ENCODE assay signal across 2 cellular contexts in the genomic region with DNA sequence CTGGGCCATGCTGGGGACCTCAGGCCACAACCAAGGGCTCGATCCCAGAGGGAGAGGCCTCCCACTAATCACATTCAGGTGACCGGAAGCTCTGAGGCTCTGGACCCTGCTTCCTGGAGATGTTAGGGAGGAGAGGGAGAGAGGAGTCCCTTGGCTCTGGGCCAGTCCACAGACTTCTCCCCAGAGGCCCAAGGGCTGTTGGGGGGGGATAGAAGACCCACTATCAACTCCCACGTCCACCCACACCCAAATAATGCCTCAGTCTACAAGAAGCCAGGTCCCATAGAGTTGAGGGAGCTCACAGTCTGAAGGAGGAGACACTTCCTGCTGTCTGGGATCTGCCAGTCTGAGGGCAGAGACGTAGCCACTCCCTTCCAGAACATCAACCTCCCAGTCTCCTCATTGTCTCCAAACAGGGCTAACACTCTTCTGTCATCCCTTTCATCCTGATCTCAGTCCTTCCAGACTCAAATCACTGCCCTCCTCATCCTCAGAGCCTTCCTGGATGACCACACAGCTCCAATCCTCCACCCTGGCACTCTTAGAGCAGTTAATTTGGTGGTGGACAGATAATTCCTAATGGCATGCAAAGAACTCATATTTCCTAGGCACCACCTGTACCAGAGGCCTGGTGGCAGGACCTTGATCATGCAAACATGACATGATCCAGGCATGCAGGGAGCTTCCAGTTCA.
TF ChIP-seq lines count a peak whose summit lies in the region.

No MANE protein-coding gene starts in this region.

TF ChIP-seq in IMR-90, 13 proteins besides CTCF, POLR2A, EP300 and RAD21:
- TF ChIP-seq MAFK (IDR thresholded peaks at IDR 0.05; ENCODE audit: low read depth, low read length): no peak
- TF ChIP-seq MXI1 (IDR thresholded peaks at IDR 0.05; ENCODE audit: borderline replicate concordance, low read depth, low read length): no peak
- no peak for TF ChIP-seq FOS (IDR thresholded peaks at IDR 0.05; ENCODE audit: low read depth, low read length)
- TF ChIP-seq, protein P1, sequence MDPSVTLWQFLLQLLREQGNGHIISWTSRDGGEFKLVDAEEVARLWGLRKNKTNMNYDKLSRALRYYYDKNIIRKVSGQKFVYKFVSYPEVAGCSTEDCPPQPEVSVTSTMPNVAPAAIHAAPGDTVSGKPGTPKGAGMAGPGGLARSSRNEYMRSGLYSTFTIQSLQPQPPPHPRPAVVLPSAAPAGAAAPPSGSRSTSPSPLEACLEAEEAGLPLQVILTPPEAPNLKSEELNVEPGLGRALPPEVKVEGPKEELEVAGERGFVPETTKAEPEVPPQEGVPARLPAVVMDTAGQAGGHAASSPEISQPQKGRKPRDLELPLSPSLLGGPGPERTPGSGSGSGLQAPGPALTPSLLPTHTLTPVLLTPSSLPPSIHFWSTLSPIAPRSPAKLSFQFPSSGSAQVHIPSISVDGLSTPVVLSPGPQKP (IDR thresholded peaks at IDR 0.05; ENCODE audit: borderline replicate concordance, low read depth, low read length): no peak
- TF ChIP-seq RFX5 (IDR thresholded peaks at IDR 0.05; ENCODE audit: low read depth, low read length): no peak
- TF ChIP-seq CHD1 (IDR thresholded peaks at IDR 0.05; ENCODE audit: low read depth, low read length): no peak
- TF ChIP-seq MAZ (IDR thresholded peaks at IDR 0.05; ENCODE audit: borderline replicate concordance, low read depth, low read length): no peak
- TF ChIP-seq BHLHE40 (IDR thresholded peaks at IDR 0.05; ENCODE audit: low read depth, low read length): no peak
- no peak for TF ChIP-seq RCOR1 (IDR thresholded peaks at IDR 0.05; ENCODE audit: insufficient replicate concordance, low read length)
- no peak for TF ChIP-seq SMC3 (IDR thresholded peaks at IDR 0.05; ENCODE audit: low read depth, low read length)
- TF ChIP-seq, protein P2, sequence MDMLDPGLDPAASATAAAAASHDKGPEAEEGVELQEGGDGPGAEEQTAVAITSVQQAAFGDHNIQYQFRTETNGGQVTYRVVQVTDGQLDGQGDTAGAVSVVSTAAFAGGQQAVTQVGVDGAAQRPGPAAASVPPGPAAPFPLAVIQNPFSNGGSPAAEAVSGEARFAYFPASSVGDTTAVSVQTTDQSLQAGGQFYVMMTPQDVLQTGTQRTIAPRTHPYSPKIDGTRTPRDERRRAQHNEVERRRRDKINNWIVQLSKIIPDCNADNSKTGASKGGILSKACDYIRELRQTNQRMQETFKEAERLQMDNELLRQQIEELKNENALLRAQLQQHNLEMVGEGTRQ (IDR thresholded peaks at IDR 0.05; ENCODE audit: low read depth, low read length): no peak
- TF ChIP-seq CEBPB (IDR thresholded peaks at IDR 0.05; ENCODE audit: low read depth, low read length): no peak
- no peak for TF ChIP-seq NFE2L2 (IDR thresholded peaks at IDR 0.05; ENCODE audit: low read depth, low read length)

TF ChIP-seq in liver, 16 proteins besides CTCF, POLR2A, EP300 and RAD21:
- TF ChIP-seq, protein P3, sequence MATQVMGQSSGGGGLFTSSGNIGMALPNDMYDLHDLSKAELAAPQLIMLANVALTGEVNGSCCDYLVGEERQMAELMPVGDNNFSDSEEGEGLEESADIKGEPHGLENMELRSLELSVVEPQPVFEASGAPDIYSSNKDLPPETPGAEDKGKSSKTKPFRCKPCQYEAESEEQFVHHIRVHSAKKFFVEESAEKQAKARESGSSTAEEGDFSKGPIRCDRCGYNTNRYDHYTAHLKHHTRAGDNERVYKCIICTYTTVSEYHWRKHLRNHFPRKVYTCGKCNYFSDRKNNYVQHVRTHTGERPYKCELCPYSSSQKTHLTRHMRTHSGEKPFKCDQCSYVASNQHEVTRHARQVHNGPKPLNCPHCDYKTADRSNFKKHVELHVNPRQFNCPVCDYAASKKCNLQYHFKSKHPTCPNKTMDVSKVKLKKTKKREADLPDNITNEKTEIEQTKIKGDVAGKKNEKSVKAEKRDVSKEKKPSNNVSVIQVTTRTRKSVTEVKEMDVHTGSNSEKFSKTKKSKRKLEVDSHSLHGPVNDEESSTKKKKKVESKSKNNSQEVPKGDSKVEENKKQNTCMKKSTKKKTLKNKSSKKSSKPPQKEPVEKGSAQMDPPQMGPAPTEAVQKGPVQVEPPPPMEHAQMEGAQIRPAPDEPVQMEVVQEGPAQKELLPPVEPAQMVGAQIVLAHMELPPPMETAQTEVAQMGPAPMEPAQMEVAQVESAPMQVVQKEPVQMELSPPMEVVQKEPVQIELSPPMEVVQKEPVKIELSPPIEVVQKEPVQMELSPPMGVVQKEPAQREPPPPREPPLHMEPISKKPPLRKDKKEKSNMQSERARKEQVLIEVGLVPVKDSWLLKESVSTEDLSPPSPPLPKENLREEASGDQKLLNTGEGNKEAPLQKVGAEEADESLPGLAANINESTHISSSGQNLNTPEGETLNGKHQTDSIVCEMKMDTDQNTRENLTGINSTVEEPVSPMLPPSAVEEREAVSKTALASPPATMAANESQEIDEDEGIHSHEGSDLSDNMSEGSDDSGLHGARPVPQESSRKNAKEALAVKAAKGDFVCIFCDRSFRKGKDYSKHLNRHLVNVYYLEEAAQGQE (IDR thresholded peaks at IDR 0.05): no peak
- TF ChIP-seq HNF4G (IDR thresholded peaks at IDR 0.05) (no peak), GABPA (IDR thresholded peaks at IDR 0.05 in 1 of 2, conservative IDR thresholded peaks at IDR 0.05 in 1 of 2) (no peak), HNF4A (conservative IDR thresholded peaks at IDR 0.05) (no peak), FOXA1 (IDR thresholded peaks at IDR 0.05) (no peak), RXRA (IDR thresholded peaks at IDR 0.05) (no peak), NR2F2 (IDR thresholded peaks at IDR 0.05) (no peak), EGR1 (IDR thresholded peaks at IDR 0.05; ENCODE audit: low read depth in 2 of 2) (no peak), FOXA2 (IDR thresholded peaks at IDR 0.05) (no peak), JUND (IDR thresholded peaks at IDR 0.05) (no peak), YY1 (IDR thresholded peaks at IDR 0.05) (no peak), TAF1 (conservative IDR thresholded peaks at IDR 0.05) (no peak), SP1 (IDR thresholded peaks at IDR 0.05) (no peak)
- TF ChIP-seq, protein P4, sequence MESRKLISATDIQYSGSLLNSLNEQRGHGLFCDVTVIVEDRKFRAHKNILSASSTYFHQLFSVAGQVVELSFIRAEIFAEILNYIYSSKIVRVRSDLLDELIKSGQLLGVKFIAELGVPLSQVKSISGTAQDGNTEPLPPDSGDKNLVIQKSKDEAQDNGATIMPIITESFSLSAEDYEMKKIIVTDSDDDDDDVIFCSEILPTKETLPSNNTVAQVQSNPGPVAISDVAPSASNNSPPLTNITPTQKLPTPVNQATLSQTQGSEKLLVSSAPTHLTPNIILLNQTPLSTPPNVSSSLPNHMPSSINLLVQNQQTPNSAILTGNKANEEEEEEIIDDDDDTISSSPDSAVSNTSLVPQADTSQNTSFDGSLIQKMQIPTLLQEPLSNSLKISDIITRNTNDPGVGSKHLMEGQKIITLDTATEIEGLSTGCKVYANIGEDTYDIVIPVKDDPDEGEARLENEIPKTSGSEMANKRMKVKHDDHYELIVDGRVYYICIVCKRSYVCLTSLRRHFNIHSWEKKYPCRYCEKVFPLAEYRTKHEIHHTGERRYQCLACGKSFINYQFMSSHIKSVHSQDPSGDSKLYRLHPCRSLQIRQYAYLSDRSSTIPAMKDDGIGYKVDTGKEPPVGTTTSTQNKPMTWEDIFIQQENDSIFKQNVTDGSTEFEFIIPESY (IDR thresholded peaks at IDR 0.05): no peak
- TF ChIP-seq, protein P5, sequence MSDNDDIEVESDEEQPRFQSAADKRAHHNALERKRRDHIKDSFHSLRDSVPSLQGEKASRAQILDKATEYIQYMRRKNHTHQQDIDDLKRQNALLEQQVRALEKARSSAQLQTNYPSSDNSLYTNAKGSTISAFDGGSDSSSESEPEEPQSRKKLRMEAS (IDR thresholded peaks at IDR 0.05): no peak
- TF ChIP-seq, protein P6, sequence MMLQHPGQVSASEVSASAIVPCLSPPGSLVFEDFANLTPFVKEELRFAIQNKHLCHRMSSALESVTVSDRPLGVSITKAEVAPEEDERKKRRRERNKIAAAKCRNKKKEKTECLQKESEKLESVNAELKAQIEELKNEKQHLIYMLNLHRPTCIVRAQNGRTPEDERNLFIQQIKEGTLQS (IDR thresholded peaks at IDR 0.05): no peak
